In genomic region chr1:220217383-220217988, GRCh38 we compare ENCODE assay signal across 10 cellular contexts. TPM values are rescaled to one million over a fixed set of nuclear protein-coding genes. Genes with fewer than 3 reads are reported as not detected.
DNase-seq lines count a peak whose midpoint lies in the region; TF ChIP-seq lines count a peak whose summit lies in the region.
"Had no signal": no experiment of that assay in that cellular context is flagged by ENCODE, and none has a peak within 500 bp of the region (broad histone marks: within the 10 kb centered on the region; RNA-seq: fewer than 3 reads in every experiment).

No MANE protein-coding gene starts in this region.

- in situ Hi-C loops in GM13977 (cut with MboI; ENCODE audit: low pct_unique_long_range_greater_than_20kb, low sequenced_read_pairs, unreplicated experiment): no loop called here

- DNase-seq in AG09309 (ENCODE audit: low read depth) (no peak), GM13977 (ENCODE audit: low spot score) (no peak), RPMI7951 (ENCODE audit: low read depth) (peak; percentile 1), foreskin fibroblast (peak in 1 of 2 donors; percentile 10), pons (ENCODE audit: low spot score) (no peak), SK-N-DZ (ENCODE audit: low spot score) (no peak), cerebellar nuclear complex (lab: John Stamatoyannopoulos, UW) (no peak)
- no peak for DNase-seq in activated CD4-positive, alpha-beta T cell treated with anti-CD3 and anti-CD28 coated beads for 1 hour
- DNase-seq: GF-D8, NCI-H774 had no signal

- H3K4me3 ChIP-seq in AG09309 (ENCODE audit: control insufficient read depth, low read depth, low read length): no peak overlapping the region
- H3K4me3 ChIP-seq in foreskin fibroblast (ENCODE audit: low read depth in 1 of 2, low read length in 2 of 2): no peak overlapping the region

- TF ChIP-seq CTCF in AG09309 (IDR thresholded peaks at IDR 0.05; ENCODE audit: control insufficient read depth, insufficient read depth, low read depth, low read length, missing control alignments): peak; percentile 25
- peak; percentile 61 for TF ChIP-seq CTCF in GM13977 (IDR thresholded peaks at IDR 0.05; ENCODE audit: extremely low read depth, insufficient read depth, missing control alignments)
- TF ChIP-seq CTCF in foreskin fibroblast (IDR thresholded peaks at IDR 0.05; ENCODE audit: low read depth, low read length): peak; percentile 17

RNA-seq across cellular contexts. Expression of gene RAB3GAP2, which starts 54.8 kb away (rescaled TPM):
- total RNA-seq in RPMI7951 (2014; rRNA removed; shearing (Covaris generic)): 16.5 and 18.3 TPM in 2 replicates
- 14.0 and 16.2 TPM in 2 replicates for polyA plus RNA-seq in SK-N-DZ (2014; cell fraction: cytosol; rRNA removed)
- polyA plus RNA-seq in SK-N-DZ (2014; cell fraction: nucleus; rRNA removed): 15.0 and 22.5 TPM in 2 replicates
